In the genomic region with DNA sequence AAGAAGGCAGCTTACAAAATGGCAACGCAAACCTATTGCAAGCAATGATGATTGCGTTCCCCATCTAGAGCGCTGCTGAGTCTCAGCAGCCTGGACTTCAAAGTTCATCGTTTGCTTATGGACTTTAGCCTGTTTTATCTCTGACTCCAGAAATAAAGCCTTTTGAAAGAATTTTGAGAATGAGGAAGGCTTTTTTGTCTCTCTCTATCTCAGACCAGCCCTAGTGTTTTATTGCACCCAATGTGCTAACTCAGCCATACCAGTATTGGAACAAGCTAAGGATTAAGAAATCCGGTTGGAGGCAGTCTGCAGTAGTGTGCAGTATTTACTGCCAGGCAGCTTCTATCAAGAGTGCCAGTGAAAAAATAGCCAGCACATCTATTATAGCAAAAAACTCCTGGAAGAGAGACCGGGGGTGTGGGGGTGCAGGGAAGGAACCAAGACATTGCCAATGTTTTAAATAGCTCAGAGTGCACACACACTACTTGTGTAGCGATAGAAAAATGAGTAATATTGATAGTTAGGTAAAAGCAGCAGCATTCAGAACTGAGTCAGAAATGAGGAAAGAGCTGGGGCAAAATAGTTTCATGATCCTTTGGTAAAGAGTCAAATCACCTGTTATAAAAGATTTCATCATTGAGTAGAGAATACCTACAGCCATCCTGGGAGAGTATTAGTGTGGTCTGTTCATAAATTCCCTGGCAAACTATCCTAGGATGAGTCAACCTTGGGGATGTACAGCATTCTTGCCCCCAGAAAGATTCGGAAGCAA, we compare ENCODE assay signal across 12 cellular contexts.
DNase-seq lines count a peak whose midpoint lies in the region; ATAC-seq and TF ChIP-seq lines count a peak whose summit lies in the region.
"Had no signal": no experiment of that assay in that cellular context is flagged by ENCODE, and none has a peak within 500 bp of the region (broad histone marks: within the 10 kb centered on the region; RNA-seq: fewer than 3 reads in every experiment).

No MANE protein-coding gene starts in this region.

- no peak overlapping the region for H3K9ac ChIP-seq in neural progenitor cell

- peak overlapping the region; percentile 48 for H2AFZ ChIP-seq in neural progenitor cell (replicated peaks)

- no peaks in the 10 kb centered on the region for H3K36me3 Mint-ChIP-seq in neural progenitor cell
- H3K36me3 Mint-ChIP-seq: CD4-positive, CD25-positive, alpha-beta regulatory T cell; IgD-negative memory B cell had no signal

- H3K4me2 ChIP-seq in neural progenitor cell: peak overlapping the region; percentile 6

- H3K4me3 ChIP-seq in astrocyte of the spinal cord (ENCODE audit: low read depth, low read length): no peak overlapping the region
- no peak overlapping the region for H3K4me3 ChIP-seq in neural progenitor cell
- H3K4me3 ChIP-seq: testis had no signal

- H3K9me3 Mint-ChIP-seq in neural progenitor cell: peaks cover 17% of the 10 kb centered on the region

- TF ChIP-seq CTCF in astrocyte of the spinal cord (IDR thresholded peaks at IDR 0.05; ENCODE audit: low read depth, low read length) (no peak), neural progenitor cell (IDR thresholded peaks at IDR 0.05) (no peak)

- H3K36me3 ChIP-seq in neural progenitor cell: no peaks in the 10 kb centered on the region

- in situ Hi-C loops in astrocyte of the spinal cord (cut with HindIII; ENCODE audit: low sequenced_read_pairs): no loop called here

- no peak overlapping the region for H3K4me3 Mint-ChIP-seq in neural progenitor cell
- H3K4me3 Mint-ChIP-seq: CD4-positive, CD25-positive, alpha-beta regulatory T cell; IgD-negative memory B cell had no signal

- ATAC-seq in GM18511 (IDR thresholded peaks at IDR 0.05; ENCODE audit: unreplicated experiment): peak; percentile 44
- peak; percentile 40 for ATAC-seq in HG02759 (IDR thresholded peaks at IDR 0.05; ENCODE audit: unreplicated experiment)
- no peak for ATAC-seq in esophagus mucosa
- no peak for ATAC-seq in GM18861 (IDR thresholded peaks at IDR 0.05; ENCODE audit: unreplicated experiment)

- DNase-seq in astrocyte of the spinal cord (ENCODE audit: low read depth, low spot score): peak; percentile 26
- DNase-seq in neural progenitor cell (ENCODE audit: low spot score): peak; percentile 39
- DNase-seq in Kasumi-1 (lab: John Stamatoyannopoulos, UW): no peak
- no peak for DNase-seq in activated gamma-delta T cell (lab: John Stamatoyannopoulos, UW)
- DNase-seq: activated T-cell treated with anti-CD3 and anti-CD28 coated beads, Interleukin-2, amount 50 U/mL, for 1 hour; CD4-positive, CD25-positive, alpha-beta regulatory T cell; testis had no signal

- peaks cover 4% of the 10 kb centered on the region for H3K27me3 Mint-ChIP-seq in neural progenitor cell (ENCODE audit: insufficient read depth, low read depth)
- H3K27me3 Mint-ChIP-seq: CD4-positive, CD25-positive, alpha-beta regulatory T cell had no signal

- H4K20me1 ChIP-seq in neural progenitor cell (ENCODE audit: low read depth): no peaks in the 10 kb centered on the region

- H3F3A ChIP-seq in neural progenitor cell (ENCODE audit: low read depth): no peaks in the 10 kb centered on the region

- H3K4me1 ChIP-seq in neural progenitor cell: peaks cover 8% of the 10 kb centered on the region

- no peaks in the 10 kb centered on the region for H3K9me3 ChIP-seq in neural progenitor cell (ENCODE audit: low read depth)
- H3K9me3 ChIP-seq: testis had no signal

- H3K27ac Mint-ChIP-seq in neural progenitor cell: no peak overlapping the region
- H3K27ac Mint-ChIP-seq: CD4-positive, CD25-positive, alpha-beta regulatory T cell; IgD-negative memory B cell had no signal

- H3K27me3 ChIP-seq in neural progenitor cell: no peaks in the 10 kb centered on the region
- H3K27me3 ChIP-seq: testis had no signal

- H3K4me1 Mint-ChIP-seq in neural progenitor cell: peaks cover 9% of the 10 kb centered on the region
- H3K4me1 Mint-ChIP-seq: CD4-positive, CD25-positive, alpha-beta regulatory T cell had no signal

- H3K79me2 ChIP-seq in neural progenitor cell (ENCODE audit: low read depth): no peaks in the 10 kb centered on the region

- H3K27ac ChIP-seq in neural progenitor cell: no peak overlapping the region
- H3K27ac ChIP-seq: testis had no signal

Comparison
In these comparisons a context has a peak if more than half of its experiments do, and no peak if none do; other contexts are left out.
1. ATAC-seq: peak in GM18511 (single experiment) and HG02759 (single experiment); none in esophagus mucosa (single experiment) and GM18861 (single experiment).
2. DNase-seq: peak in astrocyte of the spinal cord (single experiment) and neural progenitor cell (single experiment); none in Kasumi-1 (0 of 2) and activated gamma-delta T cell (single experiment).